In genomic region chr22:47386812-47387510, GRCh38 we compare ENCODE assay signal across 27 cellular contexts.
"Had no signal": no experiment of that assay in that cellular context is flagged by ENCODE, and none has a peak within 500 bp of the region (broad histone marks: within the 10 kb centered on the region; RNA-seq: fewer than 3 reads in every experiment).

No MANE protein-coding gene starts in this region.

- H3K36me3 ChIP-seq: adrenal gland, ascending aorta, left lung, tibial nerve had no signal

- H3K27ac ChIP-seq: adrenal gland, ascending aorta, left lung, tibial nerve had no signal

- H3K9me3 Mint-ChIP-seq: activated CD4-positive, alpha-beta memory T cell treated with anti-CD3 and anti-CD28 coated beads for 36 hours; activated CD4-positive, alpha-beta T cell treated with anti-CD3 and anti-CD28 coated beads, Interleukin-2, amount 10 ng/mL, durations not matched to agents 24 days and 14 days; activated naive CD4-positive, alpha-beta T cell treated with anti-CD3 and anti-CD28 coated beads for 36 hours; activated naive CD8-positive, alpha-beta T cell treated with anti-CD3 and anti-CD28 coated beads for 36 hours; activated T-helper 1 cell treated with anti-CD3 and anti-CD28 coated beads, Interleukin-12 subunit alpha, Interleukin-12 subunit beta, Interleukin-2, Interleukin-4 antibody, amounts not matched to agents 30 ng/mL and 10 ng/mL and 1 ng/mL, durations not matched to agents 14 hours and 24 hours and 36 hours; dendritic cell treated with granulocyte-macrophage colony-stimulating factor and Interleukin-4, amounts not matched to agents 40 ng/mL and 50 ng/mL, for 4 days had no signal

- H3K27me3 ChIP-seq: adrenal gland, ascending aorta, tibial nerve had no signal

- H3K27me3 Mint-ChIP-seq: activated CD4-positive, alpha-beta memory T cell treated with anti-CD3 and anti-CD28 coated beads for 36 hours; activated CD4-positive, alpha-beta T cell treated with anti-CD3 and anti-CD28 coated beads, Interleukin-2, amount 10 ng/mL, durations not matched to agents 24 days and 14 days; activated naive CD8-positive, alpha-beta T cell treated with anti-CD3 and anti-CD28 coated beads for 36 hours; progenitor cell of endocrine pancreas had no signal

- H3K4me3 ChIP-seq: adrenal gland, ascending aorta, left lung, lung, mucosa of descending colon, tibial nerve had no signal

- H3K36me3 Mint-ChIP-seq: activated CD4-positive, alpha-beta memory T cell treated with anti-CD3 and anti-CD28 coated beads for 36 hours; activated naive CD8-positive, alpha-beta T cell treated with anti-CD3 and anti-CD28 coated beads for 36 hours had no signal

- ATAC-seq: esophagus mucosa, left lung, mucosa of descending colon had no signal

- H3K9me3 ChIP-seq: adrenal gland, ascending aorta, left lung, mucosa of descending colon, tibial nerve had no signal

- H3K4me1 ChIP-seq: adrenal gland, ascending aorta, left lung, tibial nerve had no signal

- H3K27ac Mint-ChIP-seq: activated CD4-positive, alpha-beta memory T cell treated with anti-CD3 and anti-CD28 coated beads for 36 hours; activated CD4-positive, alpha-beta T cell treated with anti-CD3 and anti-CD28 coated beads, Interleukin-2, amount 10 ng/mL, durations not matched to agents 24 days and 14 days; activated naive CD4-positive, alpha-beta T cell treated with anti-CD3 and anti-CD28 coated beads for 36 hours; activated naive CD8-positive, alpha-beta T cell treated with anti-CD3 and anti-CD28 coated beads for 36 hours; activated T-helper 1 cell treated with anti-CD3 and anti-CD28 coated beads, Interleukin-12 subunit alpha, Interleukin-12 subunit beta, Interleukin-2, Interleukin-4 antibody, amounts not matched to agents 30 ng/mL and 10 ng/mL and 1 ng/mL, durations not matched to agents 14 hours and 24 hours and 36 hours; dendritic cell treated with granulocyte-macrophage colony-stimulating factor and Interleukin-4, amounts not matched to agents 40 ng/mL and 50 ng/mL, for 4 days; endodermal cell; nephron; progenitor cell of endocrine pancreas had no signal

- H3K4me1 Mint-ChIP-seq: activated CD4-positive, alpha-beta T cell treated with anti-CD3 and anti-CD28 coated beads, Interleukin-2, amount 10 ng/mL, durations not matched to agents 24 days and 14 days; activated naive CD8-positive, alpha-beta T cell treated with anti-CD3 and anti-CD28 coated beads for 36 hours; endodermal cell; nephron had no signal

- DNase-seq: activated CD4-positive, alpha-beta memory T cell treated with anti-CD3 and anti-CD28 coated beads for 36 hours; activated CD4-positive, alpha-beta T cell treated with anti-CD3 and anti-CD28 coated beads, Interleukin-2, amount 10 ng/mL, durations not matched to agents 24 days and 14 days; activated CD4-positive, CD25-positive, alpha-beta regulatory T cell treated with anti-CD3 and anti-CD28 coated beads, Interleukin-2, amount 50 U/mL, for 72 hours; activated CD8-positive, alpha-beta memory T cell treated with anti-CD3 and anti-CD28 coated beads, Interleukin-2, amount 50 U/mL, for 4 hours; activated effector memory CD4-positive, alpha-beta T cell treated with anti-CD3 and anti-CD28 coated beads, Interleukin-2, amount 50 U/mL, for 16 hours; activated naive CD4-positive, alpha-beta T cell treated with anti-CD3 and anti-CD28 coated beads for 36 hours; activated naive CD8-positive, alpha-beta T cell treated with anti-CD3 and anti-CD28 coated beads for 36 hours; activated T-cell treated with anti-CD3 and anti-CD28 coated beads, Interleukin-2, amount 50 U/mL, for 1 hour; adrenal gland; central memory CD4-positive, alpha-beta T cell; endodermal cell; foreskin fibroblast; head of caudate nucleus; hippocampal formation; mucosa of descending colon; stimulated activated CD4-positive, alpha-beta T cell treated with anti-CD3 and anti-CD28 coated beads, Interleukin-2, amount 100 ng/mL, for 48 hours; stimulated activated naive CD4-positive, alpha-beta T cell treated with Interleukin-2 at 50 U/mL for 16 hours; T-helper 2 cell had no signal

- H3K4me3 Mint-ChIP-seq: activated CD4-positive, alpha-beta memory T cell treated with anti-CD3 and anti-CD28 coated beads for 36 hours; activated CD4-positive, alpha-beta T cell treated with anti-CD3 and anti-CD28 coated beads, Interleukin-2, amount 10 ng/mL, durations not matched to agents 24 days and 14 days; activated naive CD4-positive, alpha-beta T cell treated with anti-CD3 and anti-CD28 coated beads for 36 hours; activated naive CD8-positive, alpha-beta T cell treated with anti-CD3 and anti-CD28 coated beads for 36 hours; activated T-helper 1 cell treated with anti-CD3 and anti-CD28 coated beads, Interleukin-12 subunit alpha, Interleukin-12 subunit beta, Interleukin-2, Interleukin-4 antibody, amounts not matched to agents 30 ng/mL and 10 ng/mL and 1 ng/mL, durations not matched to agents 14 hours and 24 hours and 36 hours; dendritic cell treated with granulocyte-macrophage colony-stimulating factor and Interleukin-4, amounts not matched to agents 40 ng/mL and 50 ng/mL, for 4 days; endodermal cell; nephron had no signal
